Comparison of ENCODE assay signal across 10 cellular contexts in the genomic region with DNA sequence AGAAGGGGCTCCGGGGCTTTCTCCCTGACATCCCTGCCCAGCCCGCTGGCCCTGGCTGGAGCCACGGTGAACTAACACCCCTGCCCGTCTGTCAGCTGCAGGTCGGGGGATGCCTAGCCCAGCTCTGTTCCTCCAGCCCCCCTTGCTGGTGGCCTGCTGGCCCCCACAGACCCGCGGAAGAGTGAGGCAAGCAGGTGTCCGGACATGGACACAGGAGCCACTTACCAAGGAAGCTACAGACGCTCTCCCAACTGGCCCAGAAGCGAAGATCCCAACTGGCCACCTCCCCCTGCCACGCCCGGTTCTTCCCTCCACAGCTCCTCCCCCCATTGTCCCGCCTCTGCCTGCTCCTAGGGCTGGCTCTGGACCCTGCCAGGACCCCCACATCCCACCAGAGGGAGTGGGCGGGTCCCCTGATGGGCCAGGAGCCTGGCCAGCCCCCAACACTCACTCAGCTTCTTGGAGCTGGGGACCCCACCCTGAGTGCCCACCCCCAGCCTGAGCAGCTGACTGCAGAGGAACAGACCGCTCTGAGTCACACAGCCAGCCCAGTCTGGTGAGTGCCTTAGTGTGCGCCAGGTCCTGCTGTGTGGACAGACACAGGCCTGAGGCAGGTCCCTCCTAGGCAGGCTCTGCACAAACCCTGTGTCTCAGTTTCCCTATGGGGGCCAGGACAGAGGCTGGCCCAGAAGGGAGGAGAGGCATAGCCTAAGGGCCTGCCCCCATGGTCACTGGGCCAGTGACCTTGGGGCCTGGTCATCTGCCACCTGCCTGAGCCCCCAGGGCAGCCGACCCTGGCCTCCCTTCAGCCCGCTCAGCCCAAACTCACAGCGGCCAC. TPM values are rescaled to one million over a fixed set of nuclear protein-coding genes. Genes with fewer than 3 reads are reported as not detected.
DNase-seq lines count a peak whose midpoint lies in the region; ATAC-seq, FAIRE-seq and TF ChIP-seq lines count a peak whose summit lies in the region.
"Had no signal": no experiment of that assay in that cellular context is flagged by ENCODE, and none has a peak within 500 bp of the region (broad histone marks: within the 10 kb centered on the region; RNA-seq: fewer than 3 reads in every experiment).

No MANE protein-coding gene starts in this region.

- DNase-seq in SW480 (ENCODE audit: low spot score) (peak; percentile 62), sciatic nerve (ENCODE audit: low spot score) (peak; percentile 83), nucleus accumbens (lab: John Stamatoyannopoulos, UW) (no peak), activated gamma-delta T cell treated with Interleukin-2 at 50 U/mL for 16 hours (no peak), T-helper 9 cell (no peak)
- DNase-seq in activated CD4-positive, alpha-beta T cell treated with anti-CD3 and anti-CD28 coated beads, Interleukin-2, amount 50 U/mL, for 4 hours: no peak
- DNase-seq: activated B cell treated with CpG ODN at 0.5 μM for 24 hours; effector CD8-positive, alpha-beta T cell had no signal

- WGBS in gastroesophageal sphincter (ENCODE audit: low coverage in 1 of 2), 2 donors: 28 to 57% methylated on average over 2 to 5 of the region's 19 CpGs

- ATAC-seq in gastroesophageal sphincter (peak; percentile 54), sciatic nerve (peak; percentile 63)

- TF ChIP-seq POLR2A in gastroesophageal sphincter (IDR thresholded peaks at IDR 0.05): peak; percentile 38 to 50

- H3K27ac ChIP-seq in gastroesophageal sphincter: peak overlapping the region; percentile 90 to 98 (median 95)

- H3K36me3 ChIP-seq in gastroesophageal sphincter: no peaks in the 10 kb centered on the region

- peak in 1 of 4 experiments; percentile 6 for TF ChIP-seq CTCF in gastroesophageal sphincter (IDR thresholded peaks at IDR 0.05)

- no peaks in the 10 kb centered on the region for H3K27me3 ChIP-seq in gastroesophageal sphincter

- no peak for TF ChIP-seq EP300 in gastroesophageal sphincter (IDR thresholded peaks at IDR 0.05)

- H3K4me1 ChIP-seq in gastroesophageal sphincter: peaks cover 9 to 100% (median 81%) of the 10 kb centered on the region in 3 donors

- intact Hi-C loops in sciatic nerve (cut with DNase I): no loop called here

- H3K9me3 ChIP-seq in gastroesophageal sphincter: no peaks in the 10 kb centered on the region

- H3K4me3 ChIP-seq in gastroesophageal sphincter: peak overlapping the region; percentile 39 to 62

- FAIRE-seq in G401.6 (lab: Jason Lieb, UNC): peak; percentile 97

RNA-seq across cellular contexts. Expression of gene AHNAK2, which starts 7.7 kb away (rescaled TPM):
- total RNA-seq in gastroesophageal sphincter: 100 to 1,000 TPM; 105 to 529 (median 239) TPM
- total RNA-seq in sciatic nerve: 77.7 TPM
- total RNA-seq: activated B cell treated with CpG ODN at 0.5 μM for 24 hours had no signal

RNA-seq across cellular contexts. Expression of gene CLBA1, which starts 15.1 kb away (rescaled TPM):
- total RNA-seq in gastroesophageal sphincter (1 to 10 TPM; 2.4 to 8.8 (median 5.8) TPM), sciatic nerve (6.1 TPM)

RNA-seq across cellular contexts. Expression of gene PLD4, which starts 45.8 kb away (rescaled TPM):
- under 1 TPM in 3 of 4 donors, not detected in 1; under 0.01 to 0.42 (median 0.31) TPM for total RNA-seq in gastroesophageal sphincter
- total RNA-seq in sciatic nerve: 7.0 TPM

RNA-seq across cellular contexts. Expression of gene CDCA4, which starts 50.4 kb away (rescaled TPM):
- total RNA-seq in gastroesophageal sphincter (1 to 10 TPM; 5.8 to 7.8 (median 6.2) TPM), sciatic nerve (5.5 TPM)

Comparison
In these comparisons a context has a peak if more than half of its experiments do, and no peak if none do; other contexts are left out.
1. DNase-seq: peak in SW480 (single experiment) and sciatic nerve (single experiment); none in nucleus accumbens (0 of 56), activated CD4-positive, alpha-beta T cell treated with anti-CD3 and anti-CD28 coated beads, Interleukin-2, amount 50 U/mL, for 4 hours (0 of 2), activated gamma-delta T cell treated with Interleukin-2 at 50 U/mL for 16 hours (single experiment) and T-helper 9 cell (single experiment).